8 cellular contexts compared by ENCODE assay signal in genomic region chr20:38645980-38646858, GRCh38. TPM values are rescaled to one million over a fixed set of nuclear protein-coding genes. Genes with fewer than 3 reads are reported as not detected.
DNase-seq lines count a peak whose midpoint lies in the region; ATAC-seq and TF ChIP-seq lines count a peak whose summit lies in the region.

No MANE protein-coding gene starts in this region.

- ATAC-seq in GM21737 (IDR thresholded peaks at IDR 0.05; ENCODE audit: unreplicated experiment) (peak; percentile 56), RWPE2 (ENCODE audit: low read depth) (peak; percentile 83), foreskin keratinocyte (peak; percentile 86)
- ATAC-seq in activated T-helper 17 cell treated with anti-CD3 and anti-CD28 coated beads, Interleukin-2, amount 50 U/mL, for 72 hours (replicated peaks): peak; percentile 95

- H3K36me3 Mint-ChIP-seq in activated T-helper 17 cell treated with anti-CD3 and anti-CD28 coated beads, Interleukin-2, amount 50 U/mL, for 72 hours (ENCODE audit: low read depth): no peaks in the 10 kb centered on the region

- peak overlapping the region; percentile 31; the same call in 1 of the 2 replicates for H3K4me3 ChIP-seq in LNCaP clone FGC (ENCODE audit: low read depth, low read length)
- peak overlapping the region; percentile 1 for H3K4me3 ChIP-seq in RWPE2 (ENCODE audit: severe bottlenecking)

- H3K9me3 Mint-ChIP-seq in activated T-helper 17 cell treated with anti-CD3 and anti-CD28 coated beads, Interleukin-2, amount 50 U/mL, for 72 hours: no peaks in the 10 kb centered on the region

- H3K4me1 ChIP-seq in RWPE2 (ENCODE audit: insufficient read depth, poor library complexity, severe bottlenecking) (no peaks in the 10 kb centered on the region), foreskin keratinocyte (no peaks in the 10 kb centered on the region)

- H3K4me3 Mint-ChIP-seq in activated T-helper 17 cell treated with anti-CD3 and anti-CD28 coated beads, Interleukin-2, amount 50 U/mL, for 72 hours: peak overlapping the region; percentile 72

- no peak overlapping the region for H3K27ac Mint-ChIP-seq in activated T-helper 17 cell treated with anti-CD3 and anti-CD28 coated beads, Interleukin-2, amount 50 U/mL, for 72 hours

- H3K36me3 ChIP-seq in RWPE2 (ENCODE audit: low read depth): no peaks in the 10 kb centered on the region

- peaks cover 9% of the 10 kb centered on the region for H3K27me3 ChIP-seq in RWPE2 (ENCODE audit: insufficient read depth, poor library complexity, severe bottlenecking)
- peaks cover 68% of the 10 kb centered on the region for H3K27me3 ChIP-seq in foreskin keratinocyte

- DNase-seq in DMS 273 (lab: John Stamatoyannopoulos, UW; ENCODE audit: unreplicated experiment) (peak; percentile 90), LNCaP clone FGC (ENCODE audit: low read depth) (no peak), RWPE2 (ENCODE audit: low spot score) (peak; percentile 91), foreskin keratinocyte (peak in 1 of 2 donors; percentile 20), nucleus accumbens (lab: John Stamatoyannopoulos, UW) (peak in 51 of 56 donors; percentile 5 to 87 (median 63)), superior temporal gyrus (ENCODE audit: extremely low spot score) (peak; percentile 81)

- TF ChIP-seq CTCF in LNCaP clone FGC (IDR thresholded peaks at IDR 0.05; ENCODE audit: control insufficient read depth, extremely low read depth, insufficient read depth) (peak; percentile 99), RWPE2 (IDR thresholded peaks at IDR 0.05; ENCODE audit: poor library complexity, severe bottlenecking) (peak; percentile 100), foreskin keratinocyte (conservative IDR thresholded peaks at IDR 0.05) (peak; percentile 96)

- H3K4me1 Mint-ChIP-seq in activated T-helper 17 cell treated with anti-CD3 and anti-CD28 coated beads, Interleukin-2, amount 50 U/mL, for 72 hours: no peaks in the 10 kb centered on the region

- no peaks in the 10 kb centered on the region for H3K9me3 ChIP-seq in RWPE2 (ENCODE audit: severe bottlenecking)

- H3K27me3 Mint-ChIP-seq in activated T-helper 17 cell treated with anti-CD3 and anti-CD28 coated beads, Interleukin-2, amount 50 U/mL, for 72 hours: peaks cover 24% of the 10 kb centered on the region

- no peak overlapping the region for H3K27ac ChIP-seq in RWPE2 (ENCODE audit: poor library complexity, severe bottlenecking)
- H3K27ac ChIP-seq in foreskin keratinocyte: no peak overlapping the region

RNA-seq across cellular contexts. Expression of gene ARHGAP40, which starts 44.6 kb away (rescaled TPM):
- not detected for total RNA-seq in activated T-helper 17 cell treated with anti-CD3 and anti-CD28 coated beads, Interleukin-2, amount 50 U/mL, for 72 hours
- 0.07 TPM in 2 replicates for total RNA-seq in foreskin keratinocyte
- polyA plus RNA-seq in foreskin keratinocyte: 0.06 and 0.10 TPM in 2 replicates
